In genomic region chr2:60659026-60659425, GRCh38 we compare ENCODE assay signal across 2 cellular contexts.
TF ChIP-seq lines count a peak whose summit lies in the region.

No MANE protein-coding gene starts in this region.

TF ChIP-seq in SK-N-SH treated with all-trans-retinoic acid at 6 μM for 48 hours, 23 proteins besides CTCF, POLR2A, EP300 and RAD21 (continued from another document):
- no peak for TF ChIP-seq CREB5 (CRISPR knock-in tag; IDR thresholded peaks at IDR 0.05; ENCODE audit: low read depth)
- no peak for TF ChIP-seq CSRNP3 (CRISPR knock-in tag; IDR thresholded peaks at IDR 0.05)
- TF ChIP-seq TSHZ2 (CRISPR knock-in tag; IDR thresholded peaks at IDR 0.05), result no peak
- TF ChIP-seq TCF4 (CRISPR knock-in tag; IDR thresholded peaks at IDR 0.05; ENCODE audit: borderline replicate concordance), result no peak
- no peak for TF ChIP-seq SNAI2 (CRISPR knock-in tag; IDR thresholded peaks at IDR 0.05)
- no peak for TF ChIP-seq ZNF8 (CRISPR knock-in tag; IDR thresholded peaks at IDR 0.05)
- no peak for TF ChIP-seq ZFP30 (CRISPR knock-in tag; IDR thresholded peaks at IDR 0.05)
- no peak for TF ChIP-seq RARB (CRISPR knock-in tag; IDR thresholded peaks at IDR 0.05)
- TF ChIP-seq CSDC2 (CRISPR knock-in tag; IDR thresholded peaks at IDR 0.05), result no peak

TF ChIP-seq in SK-N-SH, 30 proteins besides CTCF, POLR2A, EP300 and RAD21 (continued from another document):
- TF ChIP-seq ZBTB33 (IDR thresholded peaks at IDR 0.05; ENCODE audit: borderline replicate concordance, low read depth) (no peak), REST (IDR thresholded peaks at IDR 0.05; ENCODE audit: low read depth, low read length) (no peak), RXRA (IDR thresholded peaks at IDR 0.05; ENCODE audit: borderline replicate concordance, low read depth) (no peak), FOXJ3 (CRISPR knock-in tag; IDR thresholded peaks at IDR 0.05) (no peak), TCF12 (IDR thresholded peaks at IDR 0.05) (no peak)
